34 cellular contexts compared by ENCODE assay signal in genomic region chr2:165105911-165106310, GRCh38.
"Had no signal": no experiment of that assay in that cellular context is flagged by ENCODE, and none has a peak within 500 bp of the region (broad histone marks: within the 10 kb centered on the region; RNA-seq: fewer than 3 reads in every experiment).

No MANE protein-coding gene starts in this region.

- H3K27ac ChIP-seq: body of pancreas, cardiac muscle cell, colonic mucosa, epithelial cell of prostate, esophagus squamous epithelium, gastrocnemius medialis, left lung, stomach, thyroid gland, upper lobe of right lung, WERI-Rb-1 had no signal

- H3K9me3 ChIP-seq: body of pancreas, colonic mucosa, esophagus squamous epithelium, gastrocnemius medialis, left lung, stomach, thyroid gland, upper lobe of right lung had no signal

- DNase-seq: activated CD4-positive, alpha-beta T cell treated with anti-CD3 and anti-CD28 coated beads for 1 hour; activated CD4-positive, alpha-beta T cell treated with anti-CD3 and anti-CD28 coated beads, Interleukin-2, amount 50 U/mL, for 1 hour; activated CD8-positive, alpha-beta T cell treated with anti-CD3 and anti-CD28 coated beads for 36 hours; activated naive CD4-positive, alpha-beta T cell; activated T-cell treated with anti-CD3 and anti-CD28 coated beads, Interleukin-2, amount 50 U/mL, for 48 hours; anterior cingulate cortex; body of pancreas; cerebellar nuclear complex; colonic mucosa; effector CD8-positive, alpha-beta T cell; esophagus squamous epithelium; gastrocnemius medialis; hypothalamus; immature natural killer cell; kidney; left lung; posterior cingulate gyrus; right cardiac atrium; stimulated activated CD4-positive, alpha-beta T cell treated with anti-CD3 and anti-CD28 coated beads, Interleukin-15, amount 100 ng/mL, for 24 hours; stimulated activated CD4-positive, alpha-beta T cell treated with anti-CD3 and anti-CD28 coated beads, Interleukin-2, amount 100 ng/mL, for 24 hours; stimulated activated naive B cell treated with anti-CD40 and anti-IgM and Interleukin-4, amounts not matched to agents 10 μg/mL and 1 μg/mL and 100 μg/mL, for 72 hours; stomach; T-helper 9 cell; thyroid gland; upper lobe of right lung; WERI-Rb-1 had no signal

- H3K36me3 Mint-ChIP-seq: activated naive CD4-positive, alpha-beta T cell treated with anti-CD3 and anti-CD28 coated beads, Interleukin-2, amount 50 U/mL, for 72 hours; immature natural killer cell; stimulated activated naive B cell treated with anti-CD40 and anti-IgM and Interleukin-4, amounts not matched to agents 10 μg/mL and 1 μg/mL and 100 μg/mL, for 72 hours had no signal

- H3K27me3 Mint-ChIP-seq: activated CD8-positive, alpha-beta T cell treated with anti-CD3 and anti-CD28 coated beads for 36 hours; stimulated activated naive B cell treated with anti-CD40 and anti-IgM and Interleukin-4, amounts not matched to agents 10 μg/mL and 1 μg/mL and 100 μg/mL, for 72 hours had no signal

- FAIRE-seq: endometrium, kidney, TTC549 had no signal

- H3K4me3 Mint-ChIP-seq: activated CD8-positive, alpha-beta T cell treated with anti-CD3 and anti-CD28 coated beads for 36 hours; immature natural killer cell; nephron; stimulated activated naive B cell treated with anti-CD40 and anti-IgM and Interleukin-4, amounts not matched to agents 10 μg/mL and 1 μg/mL and 100 μg/mL, for 72 hours; T-helper 1 cell treated with Interleukin-12 subunit alpha and Interleukin-12 subunit beta and Interleukin-4 antibody, amounts not matched to agents 30 μg/mL and 1 μg/mL, for 36 hours had no signal

- H3K36me3 ChIP-seq: cardiac muscle cell, colonic mucosa, esophagus squamous epithelium, gastrocnemius medialis, left lung, stomach, thyroid gland, upper lobe of right lung, WERI-Rb-1 had no signal

- H3K27ac Mint-ChIP-seq: activated CD8-positive, alpha-beta T cell treated with anti-CD3 and anti-CD28 coated beads for 36 hours; activated naive CD4-positive, alpha-beta T cell treated with anti-CD3 and anti-CD28 coated beads, Interleukin-2, amount 50 U/mL, for 72 hours; immature natural killer cell; nephron; stimulated activated naive B cell treated with anti-CD40 and anti-IgM and Interleukin-4, amounts not matched to agents 10 μg/mL and 1 μg/mL and 100 μg/mL, for 72 hours; T-helper 1 cell treated with Interleukin-12 subunit alpha and Interleukin-12 subunit beta and Interleukin-4 antibody, amounts not matched to agents 30 μg/mL and 1 μg/mL, for 36 hours had no signal

- ATAC-seq: activated CD8-positive, alpha-beta T cell treated with anti-CD3 and anti-CD28 coated beads for 36 hours; activated naive CD4-positive, alpha-beta T cell treated with anti-CD3 and anti-CD28 coated beads, Interleukin-2, amount 50 U/mL, for 72 hours; body of pancreas; gastrocnemius medialis; left lung; right cardiac atrium; stimulated activated naive B cell treated with anti-CD40 and anti-IgM and Interleukin-4, amounts not matched to agents 10 μg/mL and 1 μg/mL and 100 μg/mL, for 72 hours; upper lobe of right lung had no signal

- H3K4me3 ChIP-seq: body of pancreas, cardiac muscle cell, colonic mucosa, esophagus squamous epithelium, gastrocnemius medialis, left lung, lung, stomach, thyroid gland, upper lobe of right lung had no signal

- H3K27me3 ChIP-seq: body of pancreas, cardiac muscle cell, colonic mucosa, esophagus squamous epithelium, gastrocnemius medialis, left lung, stomach, thyroid gland, upper lobe of right lung had no signal

- H3K4me1 Mint-ChIP-seq: immature natural killer cell; nephron; stimulated activated naive B cell treated with anti-CD40 and anti-IgM and Interleukin-4, amounts not matched to agents 10 μg/mL and 1 μg/mL and 100 μg/mL, for 72 hours had no signal

- H3K9me3 Mint-ChIP-seq: activated CD8-positive, alpha-beta T cell treated with anti-CD3 and anti-CD28 coated beads for 36 hours; activated naive CD4-positive, alpha-beta T cell treated with anti-CD3 and anti-CD28 coated beads, Interleukin-2, amount 50 U/mL, for 72 hours; immature natural killer cell; nephron; stimulated activated naive B cell treated with anti-CD40 and anti-IgM and Interleukin-4, amounts not matched to agents 10 μg/mL and 1 μg/mL and 100 μg/mL, for 72 hours; T-helper 1 cell treated with Interleukin-12 subunit alpha and Interleukin-12 subunit beta and Interleukin-4 antibody, amounts not matched to agents 30 μg/mL and 1 μg/mL, for 36 hours had no signal

- H3K4me1 ChIP-seq: body of pancreas, colonic mucosa, esophagus squamous epithelium, gastrocnemius medialis, left lung, stomach, thyroid gland, upper lobe of right lung had no signal
